Comparison of ENCODE assay signal across 19 cellular contexts in genomic region chr7:16061011-16061410, GRCh38.
DNase-seq lines count a peak whose midpoint lies in the region; ATAC-seq and TF ChIP-seq lines count a peak whose summit lies in the region.
"Had no signal": no experiment of that assay in that cellular context is flagged by ENCODE, and none has a peak within 500 bp of the region (broad histone marks: within the 10 kb centered on the region; RNA-seq: fewer than 3 reads in every experiment).

No MANE protein-coding gene starts in this region.

- H3K4me3 ChIP-seq in HAP-1 (no peak overlapping the region), HEK293 (ENCODE audit: low read depth, low read length) (no peak overlapping the region), gastrocnemius medialis (no peak overlapping the region)
- H3K4me3 ChIP-seq: GM12878 had no signal

- no peak for TF ChIP-seq POLR2A in gastrocnemius medialis (IDR thresholded peaks at IDR 0.05)

- in situ Hi-C loops in HAP-1 (cut with MboI; ENCODE audit: low sequenced_read_pairs) (no loop called here), gastrocnemius medialis (cut with MboI; ENCODE audit: low sequenced_read_pairs in 4 of 4) (loop anchor here in 3 of 4 donors (10.0 to 25.0 kb wide), 4 partner anchors 374 to 506 kb away; partner anchors contain the start of genes MEOX2 (in 2 of the 3) and AGMO (in 1 of the 3))

- H3K27me3 ChIP-seq in HAP-1 (ENCODE audit: low read depth), result peaks cover 20% of the 10 kb centered on the region
- no peaks in the 10 kb centered on the region for H3K27me3 ChIP-seq in gastrocnemius medialis

- H3K9me3 ChIP-seq in HAP-1 (no peaks in the 10 kb centered on the region), HEK293 (ENCODE audit: control insufficient read depth, insufficient read depth, low read depth, low read length) (no peaks in the 10 kb centered on the region), gastrocnemius medialis (no peaks in the 10 kb centered on the region)
- H3K9me3 ChIP-seq: BE2C had no signal

- H3K27ac ChIP-seq in HEK293 (ENCODE audit: extremely low read depth, low read depth, low read length) (no peak overlapping the region), VCaP (peak overlapping the region; percentile 54; the same call in 1 of the 2 replicates), gastrocnemius medialis (peak overlapping the region in 3 of 4 donors; percentile 71 to 74 (median 72))
- H3K27ac ChIP-seq: HL-60 had no signal

- no peaks in the 10 kb centered on the region for H3K36me3 ChIP-seq in HAP-1 (replicated peaks)
- no peaks in the 10 kb centered on the region for H3K36me3 ChIP-seq in HEK293 (ENCODE audit: control insufficient read depth in 2 of 2, insufficient read depth in 1 of 2, low read length in 2 of 2)
- H3K36me3 ChIP-seq in gastrocnemius medialis, result no peaks in the 10 kb centered on the region
- H3K36me3 ChIP-seq: BE2C had no signal

- intact Hi-C loops in gastrocnemius medialis (cut with DNase I; ENCODE audit: low total_unique reads), result loop anchor here (10.0 kb wide), 1 partner anchor 506 kb away; no protein-coding TSS in a partner anchor

- POLR2A ChIA-PET in HEK293 (lab: Yijun Ruan, JAX), result no interaction called here

- H3K27me3 Mint-ChIP-seq in T-helper 2 cell treated with Interferon-gamma antibody and Interleukin-4, amounts not matched to agents 5 μg/mL and 100 μg/mL, for 36 hours (ENCODE audit: low read depth), result no peaks in the 10 kb centered on the region
- H3K27me3 Mint-ChIP-seq: CD4-positive, CD25-positive, alpha-beta regulatory T cell; CD8-positive, alpha-beta memory T cell had no signal

- ATAC-seq in gastrocnemius medialis (no peak), GM19455 (IDR thresholded peaks at IDR 0.05; ENCODE audit: unreplicated experiment) (no peak)

- CTCF ChIA-PET in HEK293 (lab: Yijun Ruan, JAX), result no interaction called here

- TF ChIP-seq CTCF in HEK293 (tag by site-specific recombination; IDR thresholded peaks at IDR 0.05) (no peak), VCaP (conservative IDR thresholded peaks at IDR 0.05) (no peak), gastrocnemius medialis (IDR thresholded peaks at IDR 0.05 in 4 of 5, conservative IDR thresholded peaks at IDR 0.05 in 1 of 5) (no peak)

- H3K36me3 Mint-ChIP-seq in T-helper 2 cell treated with Interferon-gamma antibody and Interleukin-4, amounts not matched to agents 5 μg/mL and 100 μg/mL, for 36 hours (ENCODE audit: low read depth), result no peaks in the 10 kb centered on the region
- H3K36me3 Mint-ChIP-seq: CD4-positive, CD25-positive, alpha-beta regulatory T cell; CD8-positive, alpha-beta memory T cell had no signal

- H3K4me3 Mint-ChIP-seq in T-helper 2 cell treated with Interferon-gamma antibody and Interleukin-4, amounts not matched to agents 5 μg/mL and 100 μg/mL, for 36 hours, result no peak overlapping the region
- H3K4me3 Mint-ChIP-seq: CD4-positive, CD25-positive, alpha-beta regulatory T cell; CD8-positive, alpha-beta memory T cell; HFFc6 had no signal

- no peaks in the 10 kb centered on the region for H3K9me3 Mint-ChIP-seq in T-helper 2 cell treated with Interferon-gamma antibody and Interleukin-4, amounts not matched to agents 5 μg/mL and 100 μg/mL, for 36 hours
- H3K9me3 Mint-ChIP-seq: CD8-positive, alpha-beta memory T cell; HFFc6 had no signal

- H3K4me1 Mint-ChIP-seq in T-helper 2 cell treated with Interferon-gamma antibody and Interleukin-4, amounts not matched to agents 5 μg/mL and 100 μg/mL, for 36 hours (ENCODE audit: low read depth), result no peaks in the 10 kb centered on the region
- H3K4me1 Mint-ChIP-seq: CD4-positive, CD25-positive, alpha-beta regulatory T cell had no signal

- H3K27ac Mint-ChIP-seq in T-helper 2 cell treated with Interferon-gamma antibody and Interleukin-4, amounts not matched to agents 5 μg/mL and 100 μg/mL, for 36 hours, result no peak overlapping the region
- H3K27ac Mint-ChIP-seq: CD4-positive, CD25-positive, alpha-beta regulatory T cell; HFFc6 had no signal

- DNase-seq in HAP-1 (ENCODE audit: low spot score in 2 of 2) (peak; percentile 29 to 49), gastrocnemius medialis (no peak)
- DNase-seq in T-helper 2 cell treated with Interferon-gamma antibody and Interleukin-4, amounts not matched to agents 5 μg/mL and 100 μg/mL, for 36 hours (ENCODE audit: low spot score), result no peak
- DNase-seq: ACHN; BE2C; C1 segment of cervical spinal cord; CD4-positive, CD25-positive, alpha-beta regulatory T cell; CD8-positive, alpha-beta memory T cell; COR-L47; DMS 273 treated with DMSO at 0.1 percent for 48 hours; DMS53; DND-41; EL; HFFc6 had no signal

- H3K4me1 ChIP-seq in HAP-1, result peaks cover 9% of the 10 kb centered on the region
- no peaks in the 10 kb centered on the region for H3K4me1 ChIP-seq in HEK293 (ENCODE audit: control insufficient read depth, insufficient read depth, low read length)
- peaks cover 0 to 10% of the 10 kb centered on the region in 2 donors for H3K4me1 ChIP-seq in gastrocnemius medialis
- H3K4me1 ChIP-seq: BE2C had no signal

TF ChIP-seq in HEK293, 187 proteins besides CTCF, POLR2A, EP300 and RAD21:
- TF ChIP-seq ZNF544 (tag by site-specific recombination; IDR thresholded peaks at IDR 0.05) (no peak), PRDM10 (tag by site-specific recombination; IDR thresholded peaks at IDR 0.05) (peak; percentile 72)

Comparison
In these comparisons a context has a peak if more than half of its experiments do, and no peak if none do; other contexts are left out.
1. DNase-seq: peak in HAP-1 (2 of 2); none in gastrocnemius medialis (0 of 2) and T-helper 2 cell treated with Interferon-gamma antibody and Interleukin-4, amounts not matched to agents 5 μg/mL and 100 μg/mL, for 36 hours (single experiment).